9 cellular contexts compared by ENCODE assay signal in genomic region chr10:100372415-100373297, GRCh38. TPM values are rescaled to one million over a fixed set of nuclear protein-coding genes. Genes with fewer than 3 reads are reported as not detected.
A peak's percentile ranks its signal among the peaks of the same experiment; 100 is the strongest.
DNase-seq lines count a peak whose midpoint lies in the region; ATAC-seq and TF ChIP-seq lines count a peak whose summit lies in the region.
"Had no signal": no experiment of that assay in that cellular context is flagged by ENCODE, and none has a peak within 500 bp of the region (broad histone marks: within the 10 kb centered on the region; RNA-seq: fewer than 3 reads in every experiment).

No MANE protein-coding gene starts in this region.

- H3K27ac Mint-ChIP-seq in glutamatergic neuron (ENCODE audit: unreplicated experiment), result no peak overlapping the region

- H3K9me3 Mint-ChIP-seq in glutamatergic neuron (ENCODE audit: unreplicated experiment), result peaks cover 3% of the 10 kb centered on the region

- peaks cover 21% of the 10 kb centered on the region for H3K4me1 Mint-ChIP-seq in glutamatergic neuron (ENCODE audit: low read depth, unreplicated experiment)

- no peaks in the 10 kb centered on the region for H3K36me3 Mint-ChIP-seq in glutamatergic neuron (ENCODE audit: unreplicated experiment)

- H3K4me3 ChIP-seq in GM12864 (ENCODE audit: low read depth, low read length) (peak overlapping the region; percentile 84), Panc1 (ENCODE audit: low read depth in 2 of 2, low read length in 2 of 2) (peak overlapping the region; percentile 52 to 82), skin epidermis (peak overlapping the region; percentile 41 to 55 (median 48))

- intact Hi-C loops in Panc1 (cut with micrococcal nuclease; ENCODE audit: unreplicated experiment), result loop anchor here (5.0 kb wide), 1 partner anchor 60 kb away; no protein-coding TSS in a partner anchor

- no peaks in the 10 kb centered on the region for H3K9me3 ChIP-seq in Panc1 (ENCODE audit: control insufficient read depth, insufficient read depth, low read depth, low read length)

- BruUV-seq in Panc1 (replicated peaks; lab: Mats Ljungman, UMichigan), result TSS peak; percentile 98

- H3K27me3 ChIP-seq in Panc1 (ENCODE audit: control insufficient read depth, insufficient read depth, low read length) (no peaks in the 10 kb centered on the region), foreskin keratinocyte (no peaks in the 10 kb centered on the region)

- TF ChIP-seq CTCF in GM12864 (IDR thresholded peaks at IDR 0.05; ENCODE audit: low read depth, low read length, missing control alignments) (no peak), Panc1 (IDR thresholded peaks at IDR 0.05) (no peak), foreskin keratinocyte (conservative IDR thresholded peaks at IDR 0.05) (no peak), glutamatergic neuron (IDR thresholded peaks at IDR 0.05; ENCODE audit: partially characterized antibody, unreplicated experiment) (no peak)

- POLR2A ChIA-PET in Panc1 (lab: Charles Lee), result interaction anchor here (0.5 to 1.9 kb wide), 15 partner anchors 8 to 1321 kb away, joined by 3 to 13 read pairs (median 4); partner anchors contain the start of genes BLOC1S2, NDUFB8 and SCD

- in situ Hi-C loops in Panc1 (cut with HindIII; ENCODE audit: low pct_unique_long_range_greater_than_20kb, low sequenced_read_pairs), result no loop called here

- peaks cover 3% of the 10 kb centered on the region; the same call in 1 of the 2 replicates for H3K36me3 ChIP-seq in Panc1 (ENCODE audit: control insufficient read depth, insufficient read depth, low read length)

- H3K4me1 ChIP-seq in Panc1 (ENCODE audit: control insufficient read depth, insufficient read depth, low read length), result peaks cover 41% of the 10 kb centered on the region
- H3K4me1 ChIP-seq in foreskin keratinocyte, result peaks cover 30% of the 10 kb centered on the region

- CTCF ChIA-PET in Panc1 (lab: Charles Lee), result interaction anchor here (0.7 to 1.2 kb wide), 2 partner anchors 27 kb away, joined by 5 to 7 read pairs; no protein-coding TSS in a partner anchor

- H3K4me3 Mint-ChIP-seq in glutamatergic neuron (ENCODE audit: unreplicated experiment), result no peak overlapping the region

- H3K27ac ChIP-seq in Panc1 (ENCODE audit: low read length) (peak overlapping the region; percentile 100), foreskin keratinocyte (peak overlapping the region; percentile 99), skin epidermis (peak overlapping the region in 20 of 21 experiments; percentile 31 to 97 (median 92))

- ATAC-seq in Panc1 (peak; percentile 39), foreskin keratinocyte (no peak)

- H3K27me3 Mint-ChIP-seq in glutamatergic neuron (ENCODE audit: unreplicated experiment), result peaks cover 3% of the 10 kb centered on the region

- DNase-seq in GM12864 (ENCODE audit: low read depth), result no peak
- DNase-seq in Panc1 (ENCODE audit: low read depth, low spot score), result no peak
- DNase-seq in foreskin keratinocyte, result no peak
- no peak for DNase-seq in EL
- no peak for DNase-seq in glutamatergic neuron
- no peak for DNase-seq in SIG-M5 treated with dmso at 0.1 percent for 504 hours (lab: John Stamatoyannopoulos, UW; ENCODE audit: unreplicated experiment)
- no peak for DNase-seq in cerebellar cortex (ENCODE audit: low spot score)

RNA-seq across cellular contexts. Expression of gene SCD, which starts 25.6 kb away (rescaled TPM):
- total RNA-seq in Panc1 (2021; ENCODE audit: unreplicated experiment), result 1,345 TPM
- polyA plus RNA-seq in Panc1 (2012; ENCODE audit: insufficient read length), result 948 TPM
- 1,312 and 1,467 TPM in 2 replicates for total RNA-seq in foreskin keratinocyte
- polyA plus RNA-seq in foreskin keratinocyte, result 579 and 619 TPM in 2 replicates
- 589 TPM for total RNA-seq in glutamatergic neuron (ENCODE audit: unreplicated experiment)

RNA-seq across cellular contexts. Expression of gene PKD2L1, which starts 42.6 kb away (rescaled TPM):
- total RNA-seq in Panc1 (2021; ENCODE audit: unreplicated experiment), result not detected
- not detected for polyA plus RNA-seq in Panc1 (2012; ENCODE audit: insufficient read length)
- not detected in 2 replicates for total RNA-seq in foreskin keratinocyte
- polyA plus RNA-seq in foreskin keratinocyte, result not detected in 2 replicates
- total RNA-seq in glutamatergic neuron (ENCODE audit: unreplicated experiment), result 0.44 TPM
- total RNA-seq: LHCN-M2 had no signal
